In the genomic region with DNA sequence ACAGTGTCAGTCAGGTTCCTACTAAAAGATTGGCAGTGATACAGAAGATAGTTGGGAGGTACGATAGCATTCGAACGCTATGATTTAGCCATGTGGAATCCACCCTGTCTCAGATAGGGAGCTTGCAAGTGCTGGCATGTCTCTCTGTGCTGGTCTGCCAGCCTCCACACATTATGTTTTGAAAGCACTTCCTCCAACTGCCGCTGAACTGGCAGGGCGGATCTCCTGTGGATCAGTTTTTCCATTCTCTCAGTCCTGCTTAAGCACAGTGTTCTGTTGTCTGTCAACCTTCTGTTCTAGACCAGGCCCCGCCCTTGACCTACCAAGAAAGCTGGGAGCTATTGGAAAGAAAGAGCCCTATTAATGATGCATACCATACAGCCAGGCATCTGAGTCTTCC, we compare ENCODE assay signal across 14 cellular contexts.
A peak's percentile ranks its signal among the peaks of the same experiment; 100 is the strongest.
DNase-seq lines count a peak whose midpoint lies in the region; ATAC-seq and TF ChIP-seq lines count a peak whose summit lies in the region.
"Had no signal": no experiment of that assay in that cellular context is flagged by ENCODE, and none has a peak within 500 bp of the region (broad histone marks: within the 10 kb centered on the region; RNA-seq: fewer than 3 reads in every experiment).

No MANE protein-coding gene starts in this region.

- H3K4me3 ChIP-seq in MM.1S (ENCODE audit: low read length) = no peak overlapping the region

- no peak overlapping the region for H3K27ac ChIP-seq in MM.1S (ENCODE audit: low read length)

- H3K27me3 Mint-ChIP-seq in activated CD4-positive, alpha-beta T cell treated with anti-CD3 and anti-CD28 coated beads for 36 hours = peaks cover 3% of the 10 kb centered on the region
- H3K27me3 Mint-ChIP-seq in stimulated activated memory B cell treated with anti-CD40 and anti-IgM and Interleukin-4, amounts not matched to agents 10 μg/mL and 1 μg/mL and 100 μg/mL, for 72 hours = peaks cover 8% of the 10 kb centered on the region
- H3K27me3 Mint-ChIP-seq: progenitor cell of endocrine pancreas had no signal

- H4K20me1 ChIP-seq in MM.1S (ENCODE audit: insufficient read depth, low read length) = no peaks in the 10 kb centered on the region

- H3K4me1 Mint-ChIP-seq in activated CD4-positive, alpha-beta T cell treated with anti-CD3 and anti-CD28 coated beads for 36 hours = no peaks in the 10 kb centered on the region
- no peaks in the 10 kb centered on the region for H3K4me1 Mint-ChIP-seq in stimulated activated memory B cell treated with anti-CD40 and anti-IgM and Interleukin-4, amounts not matched to agents 10 μg/mL and 1 μg/mL and 100 μg/mL, for 72 hours
- H3K4me1 Mint-ChIP-seq: T-helper 17 cell had no signal

- H3F3A ChIP-seq in MM.1S (ENCODE audit: insufficient read depth, low read length) = no peaks in the 10 kb centered on the region

- no peak for TF ChIP-seq CTCF in MM.1S (IDR thresholded peaks at IDR 0.05; ENCODE audit: low read length)

- no peaks in the 10 kb centered on the region for H3K9me2 ChIP-seq in MM.1S (replicated peaks; ENCODE audit: insufficient read depth, low read length)

- H3K27ac Mint-ChIP-seq in activated CD4-positive, alpha-beta T cell treated with anti-CD3 and anti-CD28 coated beads for 36 hours = no peak overlapping the region
- no peak overlapping the region for H3K27ac Mint-ChIP-seq in stimulated activated memory B cell treated with anti-CD40 and anti-IgM and Interleukin-4, amounts not matched to agents 10 μg/mL and 1 μg/mL and 100 μg/mL, for 72 hours
- H3K27ac Mint-ChIP-seq: effector memory CD8-positive, alpha-beta T cell; T-helper 17 cell had no signal

- H3K4me3 Mint-ChIP-seq in activated CD4-positive, alpha-beta T cell treated with anti-CD3 and anti-CD28 coated beads for 36 hours = no peak overlapping the region
- no peak overlapping the region for H3K4me3 Mint-ChIP-seq in stimulated activated memory B cell treated with anti-CD40 and anti-IgM and Interleukin-4, amounts not matched to agents 10 μg/mL and 1 μg/mL and 100 μg/mL, for 72 hours
- H3K4me3 Mint-ChIP-seq: effector memory CD8-positive, alpha-beta T cell; T-helper 17 cell had no signal

- DNase-seq in Caki2 (ENCODE audit: low read depth) = peak; percentile 51
- peak; percentile 36 for DNase-seq in RPMI7951 (ENCODE audit: low read depth)
- DNase-seq in lung microvascular endothelial cell (ENCODE audit: low read depth in 2 of 2) = peak; percentile 63 to 91
- no peak for DNase-seq in MM.1S
- no peak for DNase-seq in activated CD4-positive, alpha-beta T cell treated with anti-CD3 and anti-CD28 coated beads for 36 hours
- no peak for DNase-seq in T-helper 1 cell
- DNase-seq: activated CD4-positive, alpha-beta T cell treated with anti-CD3 and anti-CD28 coated beads, Interleukin-2, amount 50 U/mL, for 48 hours; effector memory CD8-positive, alpha-beta T cell; stimulated activated CD4-positive, alpha-beta T cell treated with anti-CD3 and anti-CD28 coated beads, Interleukin-4, amount 100 ng/mL, for 1 hour; stimulated activated naive CD4-positive, alpha-beta T cell; T-helper 17 cell had no signal

- H2AFZ ChIP-seq in MM.1S (ENCODE audit: low read length) = no peak overlapping the region

- peak; percentile 99 for ATAC-seq in esophagus mucosa
- ATAC-seq in activated CD4-positive, alpha-beta T cell treated with anti-CD3 and anti-CD28 coated beads for 36 hours = no peak
- no peak for ATAC-seq in stimulated activated memory B cell treated with anti-CD40 and anti-IgM and Interleukin-4, amounts not matched to agents 10 μg/mL and 1 μg/mL and 100 μg/mL, for 72 hours
- ATAC-seq: effector memory CD8-positive, alpha-beta T cell; T-helper 17 cell had no signal

- H3K4me2 ChIP-seq in MM.1S (ENCODE audit: low read depth, low read length) = no peak overlapping the region

- POLR2A ChIA-PET in activated CD4-positive, alpha-beta T cell treated with anti-CD3 and anti-CD28 coated beads for 36 hours (lab: Charles Lee) = no interaction called here

- no peaks in the 10 kb centered on the region for H3K4me1 ChIP-seq in MM.1S (ENCODE audit: low read length)

- H3K79me2 ChIP-seq in MM.1S (ENCODE audit: low read length) = no peaks in the 10 kb centered on the region

- intact Hi-C loops in activated CD4-positive, alpha-beta T cell treated with anti-CD3 and anti-CD28 coated beads for 36 hours (cut with DNase I, micrococcal nuclease) = no loop called here

- no peaks in the 10 kb centered on the region for H3K9me3 ChIP-seq in MM.1S (replicated peaks; ENCODE audit: insufficient read depth, low read length)

- CTCF ChIA-PET in activated CD4-positive, alpha-beta T cell treated with anti-CD3 and anti-CD28 coated beads for 36 hours (lab: Charles Lee) = interaction anchor here (0.6 kb wide), 1 partner anchor 851 kb away, joined by 3 read pairs; no protein-coding TSS in a partner anchor

- H3K36me3 ChIP-seq in MM.1S (replicated peaks; ENCODE audit: insufficient read depth, low read length) = no peaks in the 10 kb centered on the region

- no peaks in the 10 kb centered on the region for H3K27me3 ChIP-seq in MM.1S (replicated peaks; ENCODE audit: insufficient read depth, low read length)

- in situ Hi-C loops in Caki2 (cut with HindIII; ENCODE audit: low pct_unique_long_range_greater_than_20kb, low sequenced_read_pairs) = no loop called here

- no peaks in the 10 kb centered on the region for H3K9me3 Mint-ChIP-seq in activated CD4-positive, alpha-beta T cell treated with anti-CD3 and anti-CD28 coated beads for 36 hours (ENCODE audit: low read depth)
- H3K9me3 Mint-ChIP-seq in stimulated activated memory B cell treated with anti-CD40 and anti-IgM and Interleukin-4, amounts not matched to agents 10 μg/mL and 1 μg/mL and 100 μg/mL, for 72 hours = no peaks in the 10 kb centered on the region

- no peak overlapping the region for H3K9ac ChIP-seq in MM.1S (ENCODE audit: low read length)

- H3K36me3 Mint-ChIP-seq in activated CD4-positive, alpha-beta T cell treated with anti-CD3 and anti-CD28 coated beads for 36 hours (ENCODE audit: low read depth) = no peaks in the 10 kb centered on the region
- H3K36me3 Mint-ChIP-seq in stimulated activated memory B cell treated with anti-CD40 and anti-IgM and Interleukin-4, amounts not matched to agents 10 μg/mL and 1 μg/mL and 100 μg/mL, for 72 hours = no peaks in the 10 kb centered on the region

Comparison
In these comparisons a context has a peak if more than half of its experiments do, and no peak if none do; other contexts are left out.
1. DNase-seq: peak in Caki2 (single experiment), RPMI7951 (single experiment) and lung microvascular endothelial cell (2 of 2); none in MM.1S (single experiment), activated CD4-positive, alpha-beta T cell treated with anti-CD3 and anti-CD28 coated beads for 36 hours (single experiment) and T-helper 1 cell (0 of 5).